Comparison of ENCODE assay signal across 23 cellular contexts in genomic region chr6:71119560-71119959, GRCh38.
"Had no signal": no experiment of that assay in that cellular context is flagged by ENCODE, and none has a peak within 500 bp of the region (broad histone marks: within the 10 kb centered on the region; RNA-seq: fewer than 3 reads in every experiment).

No MANE protein-coding gene starts in this region.

- H3K36me3 ChIP-seq: colonic mucosa, esophagus muscularis mucosa, esophagus squamous epithelium, gastrocnemius medialis, gastroesophageal sphincter, heart left ventricle, heart right ventricle had no signal

- H3K4me1 ChIP-seq: colonic mucosa, esophagus muscularis mucosa, foreskin keratinocyte, gastrocnemius medialis, gastroesophageal sphincter had no signal

- H3K27ac ChIP-seq: colonic mucosa, coronary artery, dorsolateral prefrontal cortex, epithelial cell of prostate, esophagus muscularis mucosa, esophagus squamous epithelium, foreskin keratinocyte, gastrocnemius medialis, gastroesophageal sphincter, heart left ventricle, heart right ventricle had no signal

- DNase-seq: colonic mucosa; cortex of kidney; dermis blood vessel endothelial cell; dorsolateral prefrontal cortex; effector CD4-positive, alpha-beta T cell; effector CD8-positive, alpha-beta T cell; effector memory CD4-positive, alpha-beta T cell; effector memory CD8-positive, alpha-beta T cell; endodermal cell; erythroblast; esophagus squamous epithelium; foreskin fibroblast; foreskin keratinocyte; foreskin melanocyte; gastrocnemius medialis; glutamatergic neuron; head of caudate nucleus; heart left ventricle; heart right ventricle had no signal

- H3K9me3 ChIP-seq: colonic mucosa, gastrocnemius medialis had no signal

- H3K4me3 ChIP-seq: colonic mucosa, coronary artery, dorsolateral prefrontal cortex, esophagus muscularis mucosa, esophagus squamous epithelium, gastrocnemius medialis, gastroesophageal sphincter, heart left ventricle, heart right ventricle had no signal
